Comparison of ENCODE assay signal across 8 cellular contexts in the genomic region with DNA sequence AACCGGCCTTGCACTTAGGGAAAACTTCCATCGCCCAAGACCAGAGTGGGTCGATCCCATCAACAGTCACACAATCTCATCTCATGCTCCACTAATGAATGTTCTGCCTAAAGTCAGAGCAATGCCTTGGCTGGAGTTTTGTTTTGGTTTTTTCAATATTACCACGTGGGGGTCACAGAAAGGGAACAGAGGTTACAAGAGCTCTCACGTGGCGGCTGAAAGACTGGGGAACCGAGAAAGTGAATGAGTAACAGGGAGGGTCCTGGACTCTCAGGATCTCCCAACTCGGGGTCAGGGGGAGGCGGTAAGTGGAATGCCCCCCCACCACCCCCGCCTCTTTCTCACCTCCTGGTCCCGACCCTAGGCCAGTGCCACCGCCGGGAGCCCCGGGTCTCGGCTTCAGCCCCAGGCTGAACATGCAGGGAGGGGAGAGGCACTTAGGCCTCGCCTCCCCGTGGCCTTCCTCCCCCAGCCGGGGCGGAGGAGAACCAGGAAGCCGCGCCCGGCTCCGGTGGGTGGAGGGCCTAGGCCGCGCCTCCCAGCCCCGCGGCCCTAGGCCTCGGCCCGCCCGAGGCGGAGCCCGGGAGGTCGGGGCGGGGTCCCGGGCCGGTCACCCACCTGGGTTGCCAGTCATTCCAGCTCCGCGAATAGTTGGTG.
DNase-seq lines count a peak whose midpoint lies in the region; ATAC-seq and TF ChIP-seq lines count a peak whose summit lies in the region.
"Not testable (repeated sequence)": the region's sequence is repeated elsewhere in the genome, so short reads cannot be mapped to it uniquely, and the experiment has no call there.

No MANE protein-coding gene starts in this region.

- not testable (repeated sequence) for H3K4me1 ChIP-seq in muscle layer of colon (ENCODE audit: insufficient read depth, low read length)

- H3K4me3 ChIP-seq in fibroblast of mammary gland (ENCODE audit: control insufficient read depth, low read depth, low read length) (peak overlapping the region; percentile 53), muscle layer of colon (ENCODE audit: low read depth in 1 of 2, low read length in 2 of 2) (peak overlapping the region; percentile 20 to 65)

- DNase-seq in DMS53 treated with DMSO at 0.1 percent for 48 hours (lab: John Stamatoyannopoulos, UW; ENCODE audit: unreplicated experiment): peak; percentile 1
- DNase-seq in RKO (ENCODE audit: low spot score): peak; percentile 37
- peak; percentile 64 for DNase-seq in activated effector memory CD4-positive, alpha-beta T cell treated with Interleukin-2 at 50 U/mL for 16 hours
- peak; percentile 34 for DNase-seq in fibroblast of mammary gland (ENCODE audit: low read depth)
- DNase-seq in stimulated activated naive CD4-positive, alpha-beta T cell treated with Interleukin-2 at 50 U/mL for 16 hours (lab: John Stamatoyannopoulos, UW): peak; percentile 56

- H3K9ac ChIP-seq in muscle layer of colon (ENCODE audit: low read length): not testable (repeated sequence)

- ATAC-seq in GM21723 (IDR thresholded peaks at IDR 0.05; ENCODE audit: unreplicated experiment) (peak; percentile 62), HG03565 (IDR thresholded peaks at IDR 0.05; ENCODE audit: unreplicated experiment) (peak; percentile 20)

- not testable (repeated sequence) for TF ChIP-seq CTCF in fibroblast of mammary gland (conservative IDR thresholded peaks at IDR 0.05; ENCODE audit: control insufficient read depth, insufficient read depth, low read depth, low read length)

- H3K36me3 ChIP-seq in muscle layer of colon (ENCODE audit: insufficient read depth, low read length): not testable (repeated sequence)

- not testable (repeated sequence) for H3K27me3 ChIP-seq in muscle layer of colon (ENCODE audit: control insufficient read depth in 1 of 2, insufficient read depth in 2 of 2, low read length in 2 of 2)

- not testable (repeated sequence) for H3K27ac ChIP-seq in muscle layer of colon (ENCODE audit: low read depth, low read length)

- H3K9me3 ChIP-seq in muscle layer of colon (ENCODE audit: low read length): not testable (repeated sequence)

Comparison
In these comparisons a context has a peak if more than half of its experiments do, and no peak if none do; other contexts are left out.
1. DNase-seq: peak in every context shown above with its lines; median percentile 64 in activated effector memory CD4-positive, alpha-beta T cell treated with Interleukin-2 at 50 U/mL for 16 hours; 56 in stimulated activated naive CD4-positive, alpha-beta T cell treated with Interleukin-2 at 50 U/mL for 16 hours; 37 in RKO; 34 in fibroblast of mammary gland; 1 in DMS53 treated with DMSO at 0.1 percent for 48 hours.